In genomic region chr21:44749759-44750674, GRCh38 we compare ENCODE assay signal across 21 cellular contexts. TPM values are rescaled to one million over a fixed set of nuclear protein-coding genes. Genes with fewer than 3 reads are reported as not detected.
"Had no signal": no experiment of that assay in that cellular context is flagged by ENCODE, and none has a peak within 500 bp of the region (broad histone marks: within the 10 kb centered on the region; RNA-seq: fewer than 3 reads in every experiment).

No MANE protein-coding gene starts in this region.

- DNase-seq: activated CD4-positive, alpha-beta T cell treated with anti-CD3 and anti-CD28 coated beads, Interleukin-2, amount 50 U/mL, for 1 hour; activated naive CD4-positive, alpha-beta T cell treated with Interleukin-2 at 50 U/mL for 16 hours; anterior cingulate cortex; brain microvascular endothelial cell; cerebellar nuclear complex; effector memory CD4-positive, alpha-beta T cell; foreskin keratinocyte; left colon; right lobe of liver; stomach; SW 1271 had no signal

- H3K27me3 ChIP-seq: foreskin keratinocyte, right lobe of liver had no signal

- H3K4me1 ChIP-seq: psoas muscle, right lobe of liver, stomach had no signal

- H3K4me3 ChIP-seq: psoas muscle, right lobe of liver, smooth muscle cell, stomach, thoracic aorta had no signal

- H3K36me3 ChIP-seq: brain microvascular endothelial cell, right lobe of liver, stomach, thoracic aorta had no signal

- H3K27ac ChIP-seq: brain microvascular endothelial cell, psoas muscle, right lobe of liver, stomach, thoracic aorta had no signal

- H3K4me2 ChIP-seq: smooth muscle cell had no signal

- H3K4me3 Mint-ChIP-seq: activated T-helper 1 cell treated with anti-CD3 and anti-CD28 coated beads, Interleukin-12 subunit alpha, Interleukin-12 subunit beta, Interleukin-2, Interleukin-4 antibody, amounts not matched to agents 30 ng/mL and 10 ng/mL and 1 ng/mL, durations not matched to agents 14 hours and 24 hours and 36 hours; dendritic cell treated with granulocyte-macrophage colony-stimulating factor and Interleukin-4, amounts not matched to agents 40 ng/mL and 50 ng/mL, for 4 days; nephron had no signal

- ATAC-seq: foreskin keratinocyte, left colon, psoas muscle had no signal

- H3K9me3 Mint-ChIP-seq: activated T-helper 1 cell treated with anti-CD3 and anti-CD28 coated beads, Interleukin-12 subunit alpha, Interleukin-12 subunit beta, Interleukin-2, Interleukin-4 antibody, amounts not matched to agents 30 ng/mL and 10 ng/mL and 1 ng/mL, durations not matched to agents 14 hours and 24 hours and 36 hours; dendritic cell treated with granulocyte-macrophage colony-stimulating factor and Interleukin-4, amounts not matched to agents 40 ng/mL and 50 ng/mL, for 4 days had no signal

- H3K9me3 ChIP-seq: psoas muscle, right lobe of liver, thoracic aorta had no signal

- H3K27ac Mint-ChIP-seq: activated T-helper 1 cell treated with anti-CD3 and anti-CD28 coated beads, Interleukin-12 subunit alpha, Interleukin-12 subunit beta, Interleukin-2, Interleukin-4 antibody, amounts not matched to agents 30 ng/mL and 10 ng/mL and 1 ng/mL, durations not matched to agents 14 hours and 24 hours and 36 hours; dendritic cell treated with granulocyte-macrophage colony-stimulating factor and Interleukin-4, amounts not matched to agents 40 ng/mL and 50 ng/mL, for 4 days had no signal

RNA-seq across cellular contexts. Expression of gene TSPEAR, which starts 38.6 kb away (rescaled TPM):
- total RNA-seq: activated CD8-positive, alpha-beta memory T cell treated with anti-CD3 and anti-CD28 coated beads for 36 hours; activated T-helper 1 cell treated with anti-CD3 and anti-CD28 coated beads, Interleukin-12 subunit alpha, Interleukin-12 subunit beta, Interleukin-2, Interleukin-4 antibody, amounts not matched to agents 30 ng/mL and 10 ng/mL and 1 ng/mL, durations not matched to agents 14 hours and 24 hours and 36 hours; foreskin keratinocyte; psoas muscle; right lobe of liver; smooth muscle cell; T-helper 2 cell treated with Interferon-gamma antibody and Interleukin-4, amounts not matched to agents 100 ng/mL and 5 ng/mL, for 36 hours; thoracic aorta had no signal
- polyA plus RNA-seq: foreskin keratinocyte, psoas muscle had no signal

RNA-seq across cellular contexts. Expression of gene KRTAP10-12, which starts 53.0 kb away (rescaled TPM):
- total RNA-seq: activated CD8-positive, alpha-beta memory T cell treated with anti-CD3 and anti-CD28 coated beads for 36 hours; activated T-helper 1 cell treated with anti-CD3 and anti-CD28 coated beads, Interleukin-12 subunit alpha, Interleukin-12 subunit beta, Interleukin-2, Interleukin-4 antibody, amounts not matched to agents 30 ng/mL and 10 ng/mL and 1 ng/mL, durations not matched to agents 14 hours and 24 hours and 36 hours; foreskin keratinocyte; left colon; omental fat pad; psoas muscle; right lobe of liver; smooth muscle cell; stomach; T-helper 2 cell treated with Interferon-gamma antibody and Interleukin-4, amounts not matched to agents 100 ng/mL and 5 ng/mL, for 36 hours; thoracic aorta; urinary bladder had no signal
- polyA plus RNA-seq: foreskin keratinocyte, psoas muscle, smooth muscle cell, stomach, urinary bladder had no signal
